ENCODE assay signal across 15 cellular contexts in the genomic region with DNA sequence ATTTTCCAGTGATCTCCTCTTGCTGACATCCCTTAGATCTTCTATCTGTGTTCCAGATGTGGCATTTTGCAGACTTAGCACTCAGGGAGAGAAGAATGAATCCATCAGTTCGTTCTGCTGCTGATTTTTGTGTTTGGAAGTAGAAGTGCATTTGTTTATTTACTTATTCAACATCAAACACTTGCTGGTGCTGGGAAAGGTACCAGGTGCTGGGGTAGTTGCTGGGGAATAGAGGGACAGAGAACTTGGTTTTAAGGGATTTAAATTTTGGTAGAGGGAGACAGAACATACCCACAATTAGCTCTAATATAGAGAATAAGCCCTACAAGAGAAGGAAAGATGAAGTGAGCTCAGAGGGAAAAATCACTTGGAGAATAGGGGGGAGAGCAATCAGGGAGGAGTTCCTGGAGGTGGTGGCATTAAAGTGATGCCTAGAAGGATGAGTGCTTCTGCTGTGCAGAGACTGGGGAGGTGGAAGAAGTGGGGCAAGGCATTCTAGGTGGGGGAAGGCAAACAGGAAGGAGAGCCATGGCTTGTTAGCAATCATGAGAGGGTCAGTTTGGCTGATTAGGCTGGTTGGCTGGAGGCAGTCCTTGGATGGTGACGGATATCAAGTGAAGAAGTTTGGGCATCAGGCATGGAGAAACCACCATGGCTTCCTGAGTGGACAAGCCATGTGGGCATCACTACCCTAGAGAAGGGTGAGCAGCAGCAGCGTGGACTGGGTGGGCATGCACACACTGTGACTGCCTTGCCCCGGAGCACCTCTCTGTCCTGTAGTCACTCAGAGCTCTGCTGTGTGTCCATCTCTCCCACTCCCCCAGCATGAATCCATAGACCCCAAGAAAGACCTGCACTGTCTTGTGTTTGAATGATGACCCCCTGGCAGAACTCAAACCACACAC.
"Had no signal": no experiment of that assay in that cellular context is flagged by ENCODE, and none has a peak within 500 bp of the region (broad histone marks: within the 10 kb centered on the region; RNA-seq: fewer than 3 reads in every experiment).

No MANE protein-coding gene starts in this region.

- H3K27ac ChIP-seq: gastroesophageal sphincter, neutrophil, sigmoid colon, testis had no signal

- DNase-seq: activated CD4-positive, alpha-beta T cell treated with anti-CD3 and anti-CD28 coated beads, Interleukin-2, amount 50 U/mL, for 4 hours; activated gamma-delta T cell treated with Interleukin-2 at 50 U/mL for 16 hours; amniotic stem cell; caudate nucleus; left cardiac atrium; naive thymus-derived CD8-positive, alpha-beta T cell; sigmoid colon; stimulated activated CD4-positive, alpha-beta T cell treated with anti-CD3 and anti-CD28 coated beads, Interleukin-4, amount 100 ng/mL, for 4 hours; testis; upper lobe of right lung had no signal

- H3K27me3 ChIP-seq: sigmoid colon, testis, upper lobe of right lung had no signal

- H3K36me3 ChIP-seq: gastroesophageal sphincter, neutrophil, sigmoid colon, upper lobe of right lung had no signal

- H3K4me3 ChIP-seq: gastroesophageal sphincter, sigmoid colon, testis, upper lobe of right lung had no signal

- H3K36me3 Mint-ChIP-seq: activated naive CD4-positive, alpha-beta T cell treated with anti-CD3 and anti-CD28 coated beads, Interleukin-2, amount 50 U/mL, for 72 hours; naive thymus-derived CD8-positive, alpha-beta T cell; stimulated activated memory B cell treated with anti-CD40 and anti-IgM and Interleukin-4, amounts not matched to agents 10 μg/mL and 1 μg/mL and 100 μg/mL, for 72 hours had no signal

- ATAC-seq: activated naive CD4-positive, alpha-beta T cell treated with anti-CD3 and anti-CD28 coated beads, Interleukin-2, amount 50 U/mL, for 72 hours; gastroesophageal sphincter; left cardiac atrium; naive thymus-derived CD8-positive, alpha-beta T cell; stimulated activated memory B cell treated with anti-CD40 and anti-IgM and Interleukin-4, amounts not matched to agents 10 μg/mL and 1 μg/mL and 100 μg/mL, for 72 hours had no signal

- H3K9me3 ChIP-seq: gastroesophageal sphincter, neutrophil, sigmoid colon, testis, upper lobe of right lung had no signal

- H3K27ac Mint-ChIP-seq: activated naive CD4-positive, alpha-beta T cell treated with anti-CD3 and anti-CD28 coated beads, Interleukin-2, amount 50 U/mL, for 72 hours; activated T-helper 1 cell treated with anti-CD3 and anti-CD28 coated beads, Interleukin-12 subunit alpha, Interleukin-12 subunit beta, Interleukin-2, Interleukin-4 antibody, amounts not matched to agents 30 ng/mL and 10 ng/mL and 1 ng/mL, durations not matched to agents 14 hours and 24 hours and 36 hours; stimulated activated memory B cell treated with anti-CD40 and anti-IgM and Interleukin-4, amounts not matched to agents 10 μg/mL and 1 μg/mL and 100 μg/mL, for 72 hours had no signal

- H3K4me3 Mint-ChIP-seq: activated T-helper 1 cell treated with anti-CD3 and anti-CD28 coated beads, Interleukin-12 subunit alpha, Interleukin-12 subunit beta, Interleukin-2, Interleukin-4 antibody, amounts not matched to agents 30 ng/mL and 10 ng/mL and 1 ng/mL, durations not matched to agents 14 hours and 24 hours and 36 hours; naive thymus-derived CD8-positive, alpha-beta T cell; stimulated activated memory B cell treated with anti-CD40 and anti-IgM and Interleukin-4, amounts not matched to agents 10 μg/mL and 1 μg/mL and 100 μg/mL, for 72 hours had no signal

- H3K9me3 Mint-ChIP-seq: activated naive CD4-positive, alpha-beta T cell treated with anti-CD3 and anti-CD28 coated beads, Interleukin-2, amount 50 U/mL, for 72 hours; activated T-helper 1 cell treated with anti-CD3 and anti-CD28 coated beads, Interleukin-12 subunit alpha, Interleukin-12 subunit beta, Interleukin-2, Interleukin-4 antibody, amounts not matched to agents 30 ng/mL and 10 ng/mL and 1 ng/mL, durations not matched to agents 14 hours and 24 hours and 36 hours; naive thymus-derived CD8-positive, alpha-beta T cell; stimulated activated memory B cell treated with anti-CD40 and anti-IgM and Interleukin-4, amounts not matched to agents 10 μg/mL and 1 μg/mL and 100 μg/mL, for 72 hours had no signal
